In genomic region chr14:93112891-93113677, GRCh38 we compare ENCODE assay signal across 8 cellular contexts. TPM values are rescaled to one million over a fixed set of nuclear protein-coding genes. Genes with fewer than 3 reads are reported as not detected.
DNase-seq lines count a peak whose midpoint lies in the region; ATAC-seq and TF ChIP-seq lines count a peak whose summit lies in the region.

No MANE protein-coding gene starts in this region.

- H3K4me3 ChIP-seq in AG10803 (ENCODE audit: low read length), result peak overlapping the region; percentile 44

- H3K4me3 Mint-ChIP-seq in chondrocyte (ENCODE audit: unreplicated experiment), result peak overlapping the region; percentile 44

- no peak overlapping the region for H3K27ac Mint-ChIP-seq in chondrocyte (ENCODE audit: unreplicated experiment)

- H3K36me3 Mint-ChIP-seq in chondrocyte (ENCODE audit: low read depth), result no peaks in the 10 kb centered on the region

- H3K4me1 Mint-ChIP-seq in chondrocyte (ENCODE audit: low read depth), result peaks cover 25% of the 10 kb centered on the region

- DNase-seq in AG10803 (ENCODE audit: low read depth) (peak; percentile 82), NCI-H2227 treated with DMSO at 0.1 percent for 48 hours (lab: John Stamatoyannopoulos, UW) (peak; percentile 63), chondrocyte (ENCODE audit: low spot score) (no peak), kidney tubule cell (ENCODE audit: low spot score) (peak; percentile 81)
- peak; percentile 79 for DNase-seq in activated CD4-positive, CD25-positive, alpha-beta regulatory T cell treated with anti-CD3 and anti-CD28 coated beads, Interleukin-2, amount 50 U/mL, for 72 hours
- DNase-seq in stimulated activated CD4-positive, alpha-beta T cell treated with anti-CD3 and anti-CD28 coated beads, Interleukin-1b, Interleukin-23, amount 100 ng/mL, for 24 hours (ENCODE audit: low read depth in 4 of 4, low spot score in 1 of 4), result peak; percentile 57 to 64 (median 61)

- TF ChIP-seq CTCF in AG10803 (conservative IDR thresholded peaks at IDR 0.05; ENCODE audit: low read length), result peak; percentile 74
- peak; percentile 89 for TF ChIP-seq CTCF in chondrocyte (IDR thresholded peaks at IDR 0.05)

- no peaks in the 10 kb centered on the region for H3K27me3 Mint-ChIP-seq in chondrocyte (ENCODE audit: low read depth)

- H3K9me3 Mint-ChIP-seq in chondrocyte (ENCODE audit: low read depth), result no peaks in the 10 kb centered on the region

- peak; percentile 40 for ATAC-seq in GM19395 (IDR thresholded peaks at IDR 0.05; ENCODE audit: unreplicated experiment)
- ATAC-seq in GM18909 (IDR thresholded peaks at IDR 0.05; ENCODE audit: poor library complexity, unreplicated experiment), result no peak

RNA-seq across cellular contexts. Expression of gene ITPK1, which starts 2.6 kb away (rescaled TPM):
- total RNA-seq in chondrocyte, result 27.7 to 31.2 TPM (median 28.2 TPM) in 3 replicates
